26 cellular contexts compared by ENCODE assay signal in genomic region chr17:8503807-8504206, GRCh38.
DNase-seq lines count a peak whose midpoint lies in the region; ATAC-seq and TF ChIP-seq lines count a peak whose summit lies in the region.
"Had no signal": no experiment of that assay in that cellular context is flagged by ENCODE, and none has a peak within 500 bp of the region (broad histone marks: within the 10 kb centered on the region; RNA-seq: fewer than 3 reads in every experiment).

No MANE protein-coding gene starts in this region.

- H3K27ac ChIP-seq in stomach smooth muscle (ENCODE audit: low read length) (peak overlapping the region; percentile 6), gastrocnemius medialis (no peak overlapping the region)
- H3K27ac ChIP-seq: 22Rv1 had no signal

- H3K27me3 ChIP-seq in stomach smooth muscle (ENCODE audit: control insufficient read depth in 1 of 2, insufficient read depth in 2 of 2, low read length in 2 of 2) (no peaks in the 10 kb centered on the region), gastrocnemius medialis (no peaks in the 10 kb centered on the region)

- TF ChIP-seq CTCF in WTC11 (IDR thresholded peaks at IDR 0.05): no peak
- TF ChIP-seq CTCF in gastrocnemius medialis (IDR thresholded peaks at IDR 0.05 in 4 of 5, conservative IDR thresholded peaks at IDR 0.05 in 1 of 5): no peak

- peaks cover 27 to 55% of the 10 kb centered on the region in 2 donors for H3K36me3 ChIP-seq in stomach smooth muscle (ENCODE audit: control insufficient read depth in 2 of 2, insufficient read depth in 2 of 2, low read length in 2 of 2)
- H3K36me3 ChIP-seq in gastrocnemius medialis: peaks cover 0 to 21% of the 10 kb centered on the region in 2 donors

- no peak overlapping the region for H3K9ac ChIP-seq in stomach smooth muscle (ENCODE audit: low read length in 2 of 2)

- H3K4me1 ChIP-seq in stomach smooth muscle (ENCODE audit: control insufficient read depth, insufficient read depth, low read length) (no peaks in the 10 kb centered on the region), gastrocnemius medialis (no peaks in the 10 kb centered on the region)

- no peaks in the 10 kb centered on the region for H3K9me3 Mint-ChIP-seq in WTC11
- H3K9me3 Mint-ChIP-seq: activated CD4-positive, alpha-beta memory T cell treated with anti-CD3 and anti-CD28 coated beads for 36 hours; central memory CD8-positive, alpha-beta T cell; effector memory CD8-positive, alpha-beta T cell; neural crest cell; T-helper 2 cell treated with Interferon-gamma antibody and Interleukin-4, amounts not matched to agents 5 μg/mL and 100 μg/mL, for 36 hours had no signal

- POLR2A ChIA-PET in WTC11 (lab: Charles Lee): no interaction called here

- DNase-seq in DMS 273 (lab: John Stamatoyannopoulos, UW; ENCODE audit: unreplicated experiment) (peak; percentile 45), DMS 273 treated with DMSO at 0.1 percent for 48 hours (lab: John Stamatoyannopoulos, UW) (no peak), WTC11 (ENCODE audit: low spot score) (no peak), left cardiac atrium (no peak), NCI-H82 (lab: John Stamatoyannopoulos, UW) (no peak), gastrocnemius medialis (no peak)
- no peak for DNase-seq in stimulated activated CD4-positive, alpha-beta T cell treated with anti-CD3 and anti-CD28 coated beads, Interleukin-4, amount 100 ng/mL, for 24 hours
- DNase-seq: activated CD4-positive, alpha-beta memory T cell treated with anti-CD3 and anti-CD28 coated beads for 36 hours; activated naive CD4-positive, alpha-beta T cell; activated T-cell treated with anti-CD3 and anti-CD28 coated beads, Interleukin-2, amount 50 U/mL, for 1 hour; AML-193; amniotic stem cell; effector memory CD8-positive, alpha-beta T cell; Kasumi-1; NCI-H1105; NK-92 treated with Interleukin-12 subunit alpha and Interleukin-12 subunit beta, amount 100 ng/mL, for 24 hours; stimulated activated naive CD8-positive, alpha-beta T cell treated with anti-CD3 and anti-CD28 coated beads, Interleukin-15, Interleukin-2, amounts not matched to agents 100 U/mL and 50 U/mL, for 24 hours had no signal

- H3K4me3 ChIP-seq in stomach smooth muscle (ENCODE audit: low read length in 2 of 2) (no peak overlapping the region), gastrocnemius medialis (no peak overlapping the region)
- H3K4me3 ChIP-seq: skin epidermis had no signal

- intact Hi-C loops in left cardiac atrium (cut with DNase I): no loop called here
- intact Hi-C loops in gastrocnemius medialis (cut with DNase I; ENCODE audit: low total_unique reads): no loop called here

- in situ Hi-C loops in gastrocnemius medialis (cut with MboI; ENCODE audit: low sequenced_read_pairs in 4 of 4): no loop called here

- H3K36me3 Mint-ChIP-seq in WTC11: peaks cover 87% of the 10 kb centered on the region

- ATAC-seq in WTC11: no peak
- peak; percentile 19 to 62 for ATAC-seq in left cardiac atrium
- no peak for ATAC-seq in gastrocnemius medialis
- ATAC-seq: effector memory CD8-positive, alpha-beta T cell; HCT116; left lobe of liver; Panc1; stimulated activated naive CD8-positive, alpha-beta T cell treated with anti-CD3 and anti-CD28 coated beads, Interleukin-15, Interleukin-2, amounts not matched to agents 100 U/mL and 50 U/mL, for 24 hours had no signal

- no peaks in the 10 kb centered on the region for H3K27me3 Mint-ChIP-seq in WTC11 (ENCODE audit: low read depth)
- H3K27me3 Mint-ChIP-seq: activated CD4-positive, alpha-beta memory T cell treated with anti-CD3 and anti-CD28 coated beads for 36 hours had no signal

- no peaks in the 10 kb centered on the region for H3K4me1 Mint-ChIP-seq in WTC11
- H3K4me1 Mint-ChIP-seq: central memory CD8-positive, alpha-beta T cell; neural crest cell had no signal

- no peak for TF ChIP-seq POLR2A in gastrocnemius medialis (IDR thresholded peaks at IDR 0.05)

- CTCF ChIA-PET in WTC11 (lab: Charles Lee): interaction anchor here (1.6 kb wide), 1 partner anchor 242 kb away, joined by 6 read pairs; no protein-coding TSS in a partner anchor

- H3K4me3 Mint-ChIP-seq in WTC11: no peak overlapping the region
- H3K4me3 Mint-ChIP-seq: activated CD4-positive, alpha-beta memory T cell treated with anti-CD3 and anti-CD28 coated beads for 36 hours; central memory CD8-positive, alpha-beta T cell; effector memory CD8-positive, alpha-beta T cell; neural crest cell; T-helper 2 cell treated with Interferon-gamma antibody and Interleukin-4, amounts not matched to agents 5 μg/mL and 100 μg/mL, for 36 hours had no signal

- peak overlapping the region; percentile 45; the same call in 1 of the 2 replicates for H3K27ac Mint-ChIP-seq in WTC11
- H3K27ac Mint-ChIP-seq: activated CD4-positive, alpha-beta memory T cell treated with anti-CD3 and anti-CD28 coated beads for 36 hours; effector memory CD8-positive, alpha-beta T cell; T-helper 2 cell treated with Interferon-gamma antibody and Interleukin-4, amounts not matched to agents 5 μg/mL and 100 μg/mL, for 36 hours had no signal

- H3K9me3 ChIP-seq in stomach smooth muscle (ENCODE audit: control insufficient read depth in 2 of 2, low read length in 2 of 2) (no peaks in the 10 kb centered on the region), gastrocnemius medialis (no peaks in the 10 kb centered on the region)

TF ChIP-seq in WTC11, 78 proteins besides CTCF, POLR2A, EP300 and RAD21:
- TF ChIP-seq CREB1 (CRISPR knock-in tag; IDR thresholded peaks at IDR 0.05): no peak

Comparison
In these comparisons a context has a peak if more than half of its experiments do, and no peak if none do; other contexts are left out.
1. ATAC-seq: peak in left cardiac atrium (2 of 2); none in WTC11 (single experiment) and gastrocnemius medialis (0 of 2).